Comparison of ENCODE assay signal across 8 cellular contexts in the genomic region with DNA sequence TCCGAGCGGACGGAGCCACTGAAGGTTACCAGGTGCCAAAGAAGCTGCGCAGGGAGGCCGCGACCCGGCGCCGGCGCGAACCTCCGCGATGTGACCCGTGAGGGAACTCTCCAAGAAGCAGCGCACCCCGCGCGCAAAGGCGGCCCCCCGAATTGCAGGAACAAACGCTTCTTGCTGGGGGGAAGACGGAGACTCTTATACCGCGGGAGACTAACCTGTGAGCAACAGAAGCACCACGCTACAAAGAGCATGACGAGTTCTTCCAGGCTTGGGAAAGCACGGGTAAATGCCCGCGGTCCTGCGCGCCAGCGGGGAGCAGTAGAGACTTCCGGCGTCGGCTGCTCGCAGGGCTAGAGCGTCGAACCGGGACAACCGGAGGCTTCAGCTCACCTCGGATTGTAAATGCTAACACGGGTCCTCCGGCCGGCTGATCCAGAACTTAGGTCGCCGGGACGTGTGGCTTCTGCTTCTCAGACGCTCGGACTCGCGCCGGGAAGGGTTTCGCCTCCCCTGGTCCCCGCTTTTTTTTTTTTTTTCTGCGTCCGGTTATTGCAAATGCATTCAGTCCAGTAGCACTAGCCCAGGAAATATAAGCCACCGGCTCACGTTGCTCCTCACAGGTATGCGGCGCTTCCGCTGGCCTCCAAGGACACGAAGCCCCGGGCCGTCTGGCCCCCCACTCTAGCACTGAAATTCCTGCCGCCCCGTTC. TPM values are rescaled to one million over a fixed set of nuclear protein-coding genes. Genes with fewer than 3 reads are reported as not detected.
DNase-seq lines count a peak whose midpoint lies in the region; ATAC-seq and TF ChIP-seq lines count a peak whose summit lies in the region.

A gene with protein sequence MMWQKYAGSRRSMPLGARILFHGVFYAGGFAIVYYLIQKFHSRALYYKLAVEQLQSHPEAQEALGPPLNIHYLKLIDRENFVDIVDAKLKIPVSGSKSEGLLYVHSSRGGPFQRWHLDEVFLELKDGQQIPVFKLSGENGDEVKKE (minus strand): TSS at position 310 of the 710 bp plus-strand sequence. CDS start 80,909 bp downstream, outside the sequence.

- ATAC-seq in GM19023 (IDR thresholded peaks at IDR 0.05; ENCODE audit: unreplicated experiment) (peak; percentile 84), HG03196 (IDR thresholded peaks at IDR 0.05; ENCODE audit: unreplicated experiment) (peak; percentile 81)

- peak within 1 kb of the TSS; percentile 84 for H3K4me3 ChIP-seq in AG10803 (ENCODE audit: low read length)
- H3K4me3 ChIP-seq in spleen, result peak within 1 kb of the TSS; percentile 78 to 90 (median 82)

- no peak; the same call in 1 of the 2 replicates for TF ChIP-seq CTCF in AG10803 (conservative IDR thresholded peaks at IDR 0.05; ENCODE audit: low read length)
- peak in 3 of 11 experiments; percentile 19 to 33 (median 33) for TF ChIP-seq CTCF in spleen (IDR thresholded peaks at IDR 0.05 in 8 of 11, conservative IDR thresholded peaks at IDR 0.05 in 3 of 11)

- TF ChIP-seq POLR2A in spleen (IDR thresholded peaks at IDR 0.05), result no peak

- peaks cover 14 to 57% (median 35%) of the 10 kb centered on the region in 6 donors for H3K4me1 ChIP-seq in spleen

- DNase-seq in AG10803 (ENCODE audit: low read depth) (peak; percentile 93), NCI-H345 (lab: John Stamatoyannopoulos, UW) (peak; percentile 92), caudate nucleus (lab: John Stamatoyannopoulos, UW) (peak in 60 of 61 donors; percentile 18 to 91 (median 79)), inferior parietal cortex (ENCODE audit: extremely low spot score) (peak; percentile 90), spleen (peak; percentile 95)
- DNase-seq in activated CD4-positive, CD25-positive, alpha-beta regulatory T cell (lab: John Stamatoyannopoulos, UW), result peak; percentile 57 to 68 (median 65)

- H3K27me3 ChIP-seq in spleen (replicated peaks in 1 of 7), result no peaks in the 10 kb centered on the region

- WGBS in spleen, 5 donors, result 0% methylated on average over 40 to 66 of the region's 66 CpGs

- H3K9me3 ChIP-seq in spleen, result no peaks in the 10 kb centered on the region

- intact Hi-C loops in spleen (cut with DNase I; ENCODE audit: low total_unique reads), result no loop called here

- H3K27ac ChIP-seq in caudate nucleus (ENCODE audit: low read depth, low read length) (no peak within 1 kb of the TSS), spleen (peak within 1 kb of the TSS; percentile 79 to 91 (median 85))

- H3K36me3 ChIP-seq in spleen, result no peaks in the 10 kb centered on the region

RNA-seq across cellular contexts. Expression of the gene that starts here (rescaled TPM):
- 100 to 1,000 TPM in 1 of 7 donors, 10 to 100 TPM in 6; 51.2 to 102 (median 71.6) TPM for total RNA-seq in spleen
- polyA plus RNA-seq in spleen, result 10 to 100 TPM; 48.3 to 76.6 (median 50.0) TPM
